ENCODE assay signal across 8 cellular contexts in the genomic region with DNA sequence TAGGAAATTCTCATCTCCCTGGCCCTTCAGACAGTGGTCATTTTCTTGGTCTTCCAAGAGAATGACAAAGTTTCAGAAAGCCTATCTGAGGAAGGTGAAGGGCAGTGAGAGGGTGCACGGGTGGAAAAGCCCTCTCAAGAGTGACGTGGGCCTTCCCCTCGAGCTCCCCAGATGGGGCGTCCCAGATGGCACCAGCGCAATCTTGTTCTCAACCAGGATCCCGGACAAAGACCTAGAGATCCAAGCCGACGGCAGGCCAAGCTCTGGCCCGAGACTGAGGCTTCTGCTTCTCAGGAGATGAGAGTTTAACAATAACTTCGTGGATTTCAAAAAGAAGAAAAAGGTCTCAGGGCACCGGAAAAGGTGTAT. TPM values are rescaled to one million over a fixed set of nuclear protein-coding genes. Genes with fewer than 3 reads are reported as not detected.
DNase-seq lines count a peak whose midpoint lies in the region; ATAC-seq and TF ChIP-seq lines count a peak whose summit lies in the region.

No MANE protein-coding gene starts in this region.

- H3K4me3 ChIP-seq in GM23338 (peak overlapping the region; percentile 100), SU-DHL-6 (ENCODE audit: insufficient read depth, low read length, poor library complexity, severe bottlenecking) (peak overlapping the region; percentile 67), skeletal muscle satellite cell (ENCODE audit: low read length) (peak overlapping the region; percentile 88)

- H4K20me1 ChIP-seq in GM23338 (replicated peaks; ENCODE audit: insufficient read depth), result no peaks in the 10 kb centered on the region
- H4K20me1 ChIP-seq in SU-DHL-6 (ENCODE audit: low read depth, low read length), result no peaks in the 10 kb centered on the region

- peaks cover 11% of the 10 kb centered on the region; the same call in 1 of the 2 replicates for H3K9me2 ChIP-seq in GM23338 (ENCODE audit: insufficient read depth)
- H3K9me2 ChIP-seq in SU-DHL-6 (replicated peaks; ENCODE audit: insufficient read depth, low read length), result no peaks in the 10 kb centered on the region

- H3F3A ChIP-seq in GM23338 (replicated peaks; ENCODE audit: low read depth), result peaks cover 7% of the 10 kb centered on the region
- H3F3A ChIP-seq in SU-DHL-6 (ENCODE audit: insufficient read depth), result no peaks in the 10 kb centered on the region

- in situ Hi-C loops in ACHN (cut with HindIII; ENCODE audit: low pct_ligation_motif_present, low pct_unique_long_range_greater_than_20kb, low sequenced_read_pairs), result no loop called here

- H3K4me1 Mint-ChIP-seq in GM23338, result peaks cover 12% of the 10 kb centered on the region
- peaks cover 8% of the 10 kb centered on the region for H3K4me1 Mint-ChIP-seq in glutamatergic neuron (ENCODE audit: low read depth, unreplicated experiment)

- peaks cover 29% of the 10 kb centered on the region for H3K79me2 ChIP-seq in GM23338 (replicated peaks; ENCODE audit: insufficient read depth)
- H3K79me2 ChIP-seq in SU-DHL-6 (ENCODE audit: insufficient read depth, low read length), result peaks cover 8% of the 10 kb centered on the region; the same call in 1 of the 2 replicates

- H3K9me3 ChIP-seq in SU-DHL-6 (ENCODE audit: insufficient read depth, low read length), result no peaks in the 10 kb centered on the region
- no peaks in the 10 kb centered on the region for H3K9me3 ChIP-seq in skeletal muscle satellite cell (replicated peaks; ENCODE audit: low read length)

- H3K9ac ChIP-seq in SU-DHL-6 (ENCODE audit: low read length) (peak overlapping the region; percentile 64), skeletal muscle satellite cell (ENCODE audit: low read depth, low read length) (peak overlapping the region; percentile 96)

- peak overlapping the region; percentile 92 for H3K4me2 ChIP-seq in GM23338
- H3K4me2 ChIP-seq in SU-DHL-6 (ENCODE audit: low read depth, low read length, poor library complexity, severe bottlenecking), result peak overlapping the region; percentile 71
- H3K4me2 ChIP-seq in skeletal muscle satellite cell (ENCODE audit: low read length), result peak overlapping the region; percentile 91

- H3K27me3 Mint-ChIP-seq in GM23338 (ENCODE audit: insufficient read depth, low read depth, poor library complexity) (peaks cover 11% of the 10 kb centered on the region), glutamatergic neuron (ENCODE audit: unreplicated experiment) (peaks cover 14% of the 10 kb centered on the region)

- H2AFZ ChIP-seq in GM23338 (peak overlapping the region; percentile 97), SU-DHL-6 (ENCODE audit: low read depth, low read length, severe bottlenecking) (peak overlapping the region; percentile 81)

- H3K27ac ChIP-seq in GM23338 (ENCODE audit: low read depth) (peak overlapping the region; percentile 99), SU-DHL-6 (ENCODE audit: low read depth, low read length) (no peak overlapping the region)

- TF ChIP-seq CTCF in GM23338 (conservative IDR thresholded peaks at IDR 0.05; ENCODE audit: low read depth in 2 of 2) (no peak), SU-DHL-6 (IDR thresholded peaks at IDR 0.05; ENCODE audit: insufficient read depth, low read length, poor library complexity, severe bottlenecking) (no peak), glutamatergic neuron (IDR thresholded peaks at IDR 0.05; ENCODE audit: partially characterized antibody, unreplicated experiment) (no peak)

- ATAC-seq in GM23338 (peak; percentile 2; the same call in 2 of the 3 replicates), HG03354 (IDR thresholded peaks at IDR 0.05; ENCODE audit: poor library complexity, severe bottlenecking, unreplicated experiment) (no peak)

- DNase-seq in GM23338 (ENCODE audit: low spot score) (no peak), glutamatergic neuron (peak; percentile 21), ACHN (no peak), NOMO-1 treated with DMSO at 0.1 percent for 48 hours (lab: John Stamatoyannopoulos, UW; ENCODE audit: unreplicated experiment) (no peak)
- DNase-seq in effector CD8-positive, alpha-beta T cell (lab: John Stamatoyannopoulos, UW), result no peak

- H3K9me3 Mint-ChIP-seq in GM23338, result peaks cover 24% of the 10 kb centered on the region
- H3K9me3 Mint-ChIP-seq in glutamatergic neuron (ENCODE audit: unreplicated experiment), result peaks cover 28% of the 10 kb centered on the region

- H3K27me3 ChIP-seq in GM23338 (ENCODE audit: insufficient read depth) (no peaks in the 10 kb centered on the region), SU-DHL-6 (ENCODE audit: low read length) (no peaks in the 10 kb centered on the region), skeletal muscle satellite cell (ENCODE audit: control insufficient read depth, insufficient read depth, low read length) (peaks cover 13% of the 10 kb centered on the region)

- H3K36me3 Mint-ChIP-seq in GM23338 (ENCODE audit: low read depth), result peaks cover 14% of the 10 kb centered on the region; the same call in 2 of the 3 replicates
- H3K36me3 Mint-ChIP-seq in glutamatergic neuron (ENCODE audit: unreplicated experiment), result peaks cover 25% of the 10 kb centered on the region

- H3K4me3 Mint-ChIP-seq in GM23338 (peak overlapping the region; percentile 94), glutamatergic neuron (ENCODE audit: unreplicated experiment) (peak overlapping the region; percentile 96)

- no peaks in the 10 kb centered on the region for H3K36me3 ChIP-seq in GM23338 (ENCODE audit: insufficient read depth)
- H3K36me3 ChIP-seq in SU-DHL-6 (ENCODE audit: low read length), result no peaks in the 10 kb centered on the region
- H3K36me3 ChIP-seq in skeletal muscle satellite cell (ENCODE audit: insufficient read depth, low read length), result peaks cover 8% of the 10 kb centered on the region

- H3K27ac Mint-ChIP-seq in GM23338, result peak overlapping the region; percentile 99
- peak overlapping the region; percentile 96 for H3K27ac Mint-ChIP-seq in glutamatergic neuron (ENCODE audit: unreplicated experiment)

- H3K4me1 ChIP-seq in GM23338 (ENCODE audit: insufficient read depth), result no peaks in the 10 kb centered on the region; the same call in 1 of the 2 replicates
- H3K4me1 ChIP-seq in skeletal muscle satellite cell (ENCODE audit: control insufficient read depth, insufficient read depth, low read length), result peaks cover 10% of the 10 kb centered on the region

TF ChIP-seq in GM23338, 12 proteins besides CTCF, POLR2A, EP300 and RAD21 (continues in another document):
- TF ChIP-seq REST (IDR thresholded peaks at IDR 0.05; ENCODE audit: unreplicated experiment) (no peak), EZH2 (IDR thresholded peaks at IDR 0.05; ENCODE audit: low read depth, unreplicated experiment) (no peak), POLR2AphosphoS5 (IDR thresholded peaks at IDR 0.05; ENCODE audit: low read depth) (no peak)

RNA-seq across cellular contexts. Expression of gene ZNF133, which starts 0.8 kb away (rescaled TPM):
- 14.4 and 15.1 TPM in 2 replicates for total RNA-seq in GM23338 (2014; rRNA removed; shearing (Covaris generic))
- 9.4 and 10.6 TPM in 2 replicates for polyA plus RNA-seq in GM23338 (2016; fragmentation: Nextera tagmentation; extraction: Ambion mirVana)
- 27.3 TPM for total RNA-seq in glutamatergic neuron (ENCODE audit: unreplicated experiment)
- total RNA-seq in skeletal muscle satellite cell (2012; rRNA removed), result 12.2 and 12.4 TPM in 2 replicates
